ENCODE assay signal across 29 cellular contexts in the genomic region with DNA sequence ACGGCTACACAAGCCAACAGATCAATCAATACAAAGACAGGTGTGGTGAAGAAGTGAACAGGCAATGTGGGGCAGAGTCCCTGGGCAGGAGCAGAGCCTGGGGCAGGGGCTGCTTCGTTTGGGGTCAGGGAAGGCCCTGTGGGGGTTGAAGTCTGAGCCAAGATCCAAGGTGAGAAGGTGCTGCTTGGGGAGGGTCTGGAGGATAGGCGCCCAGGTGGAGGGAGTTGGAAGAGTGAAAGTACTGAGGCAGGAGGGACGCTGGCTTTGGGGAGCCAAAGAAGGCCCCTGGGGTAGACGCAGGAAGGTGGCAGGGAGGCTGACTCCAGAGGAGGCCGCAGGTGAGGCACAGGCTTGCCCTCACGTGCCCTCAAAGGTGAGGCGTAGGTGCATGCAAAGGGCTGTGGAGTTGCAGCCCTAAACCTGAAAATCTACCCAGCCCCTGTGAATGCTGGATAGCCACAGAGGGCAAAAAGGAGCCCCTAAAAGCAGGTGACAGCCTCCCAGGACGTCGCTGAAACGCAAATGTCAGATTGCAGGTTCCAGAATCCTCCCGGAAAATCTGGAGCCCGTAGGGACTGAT. TPM values are rescaled to one million over a fixed set of nuclear protein-coding genes. Genes with fewer than 3 reads are reported as not detected.
"Had no signal": no experiment of that assay in that cellular context is flagged by ENCODE, and none has a peak within 500 bp of the region (broad histone marks: within the 10 kb centered on the region; RNA-seq: fewer than 3 reads in every experiment).

No MANE protein-coding gene starts in this region.

- H3K27me3 ChIP-seq: right atrium auricular region, stomach, tibial artery had no signal

- H3K36me3 ChIP-seq: esophagus squamous epithelium, prostate gland, right atrium auricular region had no signal

- H2AFZ ChIP-seq: parathyroid adenoma had no signal

- H3K9ac ChIP-seq: parathyroid adenoma had no signal

- DNase-seq: dermis blood vessel endothelial cell; effector memory CD4-positive, alpha-beta T cell; erythroblast; esophagus squamous epithelium; foreskin melanocyte; hypothalamus; immature natural killer cell; islet precursor cell; left ventricle myocardium superior; lower lobe of right lung; naive thymus-derived CD8-positive, alpha-beta T cell; nephron progenitor cell; stimulated activated CD4-positive, alpha-beta T cell treated with anti-CD3 and anti-CD28 coated beads, Interleukin-2, amount 100 ng/mL, for 24 hours; stimulated activated CD4-positive, alpha-beta T cell treated with anti-CD3 and anti-CD28 coated beads, Interleukin-4, amount 100 ng/mL, for 24 hours; stimulated activated naive CD4-positive, alpha-beta T cell treated with Interleukin-2 at 50 U/mL for 16 hours; stomach; tibial artery had no signal

- H3K4me3 ChIP-seq: coronary artery, esophagus squamous epithelium, lower lobe of right lung, prostate gland, right atrium auricular region, stomach, tibial artery had no signal

- H3K27ac Mint-ChIP-seq: immature natural killer cell; nephron progenitor cell; stimulated activated effector memory CD8-positive, alpha-beta T cell treated with anti-CD3 and anti-CD28 coated beads, Interleukin-12 subunit alpha, Interleukin-12 subunit beta, amount 100 ng/mL, for 72 hours; type B pancreatic cell had no signal

- H3K4me1 Mint-ChIP-seq: immature natural killer cell; naive thymus-derived CD8-positive, alpha-beta T cell; stimulated activated effector memory CD8-positive, alpha-beta T cell treated with anti-CD3 and anti-CD28 coated beads, Interleukin-12 subunit alpha, Interleukin-12 subunit beta, amount 100 ng/mL, for 72 hours had no signal

- H3K4me1 ChIP-seq: esophagus squamous epithelium, lower lobe of right lung, parathyroid adenoma, prostate gland, right atrium auricular region, stomach, tibial artery had no signal

- H3K27ac ChIP-seq: coronary artery, esophagus squamous epithelium, lower lobe of right lung, parathyroid adenoma, prostate gland, right atrium auricular region, stomach, tibial artery had no signal

- H3K36me3 Mint-ChIP-seq: immature natural killer cell; naive thymus-derived CD8-positive, alpha-beta T cell; stimulated activated effector memory CD8-positive, alpha-beta T cell treated with anti-CD3 and anti-CD28 coated beads, Interleukin-12 subunit alpha, Interleukin-12 subunit beta, amount 100 ng/mL, for 72 hours; type B pancreatic cell had no signal

- FAIRE-seq: endometrium, urothelium cell line had no signal

- H3K9me3 ChIP-seq: esophagus squamous epithelium, lower lobe of right lung, prostate gland, right atrium auricular region, stomach, tibial artery had no signal

- H3K9me3 Mint-ChIP-seq: immature natural killer cell; naive thymus-derived CD8-positive, alpha-beta T cell; nephron progenitor cell; stimulated activated effector memory CD8-positive, alpha-beta T cell treated with anti-CD3 and anti-CD28 coated beads, Interleukin-12 subunit alpha, Interleukin-12 subunit beta, amount 100 ng/mL, for 72 hours; type B pancreatic cell had no signal

- H3K4me3 Mint-ChIP-seq: immature natural killer cell; naive thymus-derived CD8-positive, alpha-beta T cell; nephron progenitor cell; stimulated activated effector memory CD8-positive, alpha-beta T cell treated with anti-CD3 and anti-CD28 coated beads, Interleukin-12 subunit alpha, Interleukin-12 subunit beta, amount 100 ng/mL, for 72 hours; type B pancreatic cell had no signal

RNA-seq across cellular contexts. Expression of a gene that starts 33.3 kb away (rescaled TPM):
- total RNA-seq: dermis blood vessel endothelial cell; naive thymus-derived CD8-positive, alpha-beta T cell; osteoblast had no signal
- polyA plus RNA-seq: immature natural killer cell; naive thymus-derived CD8-positive, alpha-beta T cell had no signal

RNA-seq across cellular contexts. Expression of a gene that starts 40.3 kb away (rescaled TPM):
- total RNA-seq: dermis blood vessel endothelial cell; left ventricle myocardium superior; myocyte; naive thymus-derived CD8-positive, alpha-beta T cell; osteoblast; right atrium auricular region; skeletal muscle tissue; subcutaneous adipose tissue had no signal
- polyA plus RNA-seq: immature natural killer cell; naive thymus-derived CD8-positive, alpha-beta T cell had no signal
